17 cellular contexts compared by ENCODE assay signal in the genomic region with DNA sequence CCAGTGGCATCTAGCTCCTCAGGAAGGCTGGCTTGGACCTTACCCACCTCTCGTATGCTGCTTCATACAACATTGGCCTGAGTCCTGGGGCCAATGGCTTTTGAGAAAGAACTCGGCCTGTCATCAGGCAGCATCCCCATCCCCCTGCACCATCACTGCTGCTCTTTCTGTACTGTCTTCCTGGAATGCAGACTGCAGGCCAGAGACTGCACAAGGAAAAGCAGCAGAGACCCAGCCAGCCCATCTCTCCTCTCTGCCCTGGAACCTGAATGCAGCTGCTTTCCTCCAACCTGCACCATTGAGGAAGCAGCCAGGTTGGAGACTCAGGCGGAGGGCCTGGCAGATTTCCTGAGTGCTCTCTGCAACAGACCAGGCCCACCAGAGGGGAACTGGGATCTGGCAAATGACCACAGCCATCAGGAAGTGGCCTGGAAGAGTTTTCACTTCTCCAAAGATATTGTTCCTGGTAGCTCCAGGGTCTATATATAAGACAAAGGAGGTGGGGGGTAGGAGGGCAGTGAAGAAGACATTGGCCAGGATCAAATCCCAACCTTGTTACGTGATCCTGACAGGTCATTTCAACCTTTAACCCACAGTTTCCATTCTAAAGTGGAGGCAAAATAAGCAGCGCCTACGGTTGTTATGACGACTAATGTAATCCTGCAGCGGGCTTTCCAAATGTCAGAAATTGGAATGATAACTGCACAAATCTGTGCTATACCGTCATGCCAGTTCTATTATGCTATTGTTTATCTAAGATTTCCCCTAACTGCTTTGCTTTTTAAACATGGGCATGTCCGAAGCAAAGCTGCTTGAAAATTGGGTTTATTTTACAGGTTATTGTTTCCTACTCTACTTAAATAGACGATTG. TPM values are rescaled to one million over a fixed set of nuclear protein-coding genes. Genes with fewer than 3 reads are reported as not detected.
A peak's percentile ranks its signal among the peaks of the same experiment; 100 is the strongest.
DNase-seq lines count a peak whose midpoint lies in the region; ATAC-seq and TF ChIP-seq lines count a peak whose summit lies in the region.
"Had no signal": no experiment of that assay in that cellular context is flagged by ENCODE, and none has a peak within 500 bp of the region (broad histone marks: within the 10 kb centered on the region; RNA-seq: fewer than 3 reads in every experiment).

No MANE protein-coding gene starts in this region.

- H2AFZ ChIP-seq in GM23338, result peak overlapping the region; percentile 63; the same call in 1 of the 2 replicates

- H3F3A ChIP-seq in GM23338 (replicated peaks; ENCODE audit: low read depth), result no peaks in the 10 kb centered on the region

- peaks cover 5% of the 10 kb centered on the region; the same call in 2 of the 3 replicates for H3K4me1 Mint-ChIP-seq in GM23338
- no peaks in the 10 kb centered on the region for H3K4me1 Mint-ChIP-seq in neural crest cell
- H3K4me1 Mint-ChIP-seq in stimulated activated memory B cell treated with anti-CD40 and anti-IgM and Interleukin-4, amounts not matched to agents 10 μg/mL and 1 μg/mL and 100 μg/mL, for 72 hours, result peaks cover 5% of the 10 kb centered on the region

- H3K79me2 ChIP-seq in GM23338 (replicated peaks; ENCODE audit: insufficient read depth), result no peaks in the 10 kb centered on the region

- no peaks in the 10 kb centered on the region; the same call in 1 of the 2 replicates for H3K4me1 ChIP-seq in GM23338 (ENCODE audit: insufficient read depth)
- H3K4me1 ChIP-seq: testis had no signal

- no peaks in the 10 kb centered on the region for H3K36me3 Mint-ChIP-seq in GM23338 (ENCODE audit: low read depth)
- no peaks in the 10 kb centered on the region for H3K36me3 Mint-ChIP-seq in neural crest cell (ENCODE audit: low read depth)
- H3K36me3 Mint-ChIP-seq in stimulated activated memory B cell treated with anti-CD40 and anti-IgM and Interleukin-4, amounts not matched to agents 10 μg/mL and 1 μg/mL and 100 μg/mL, for 72 hours, result no peaks in the 10 kb centered on the region
- H3K36me3 Mint-ChIP-seq: activated naive CD4-positive, alpha-beta T cell treated with anti-CD3 and anti-CD28 coated beads, Interleukin-2, amount 10 ng/mL, durations not matched to agents 7 days and 5 days had no signal

- H3K36me3 ChIP-seq in GM23338 (ENCODE audit: insufficient read depth) (no peaks in the 10 kb centered on the region), MG63 (no peaks in the 10 kb centered on the region)

- H3K4me3 Mint-ChIP-seq in GM23338 (no peak overlapping the region), neural crest cell (peak overlapping the region; percentile 56)
- H3K4me3 Mint-ChIP-seq in stimulated activated memory B cell treated with anti-CD40 and anti-IgM and Interleukin-4, amounts not matched to agents 10 μg/mL and 1 μg/mL and 100 μg/mL, for 72 hours, result no peak overlapping the region
- H3K4me3 Mint-ChIP-seq: activated naive CD4-positive, alpha-beta T cell treated with anti-CD3 and anti-CD28 coated beads, Interleukin-2, amount 10 ng/mL, durations not matched to agents 7 days and 5 days had no signal

- no peak for DNase-seq in GM23338 (ENCODE audit: low spot score)
- peak; percentile 14 for DNase-seq in NCI-H2227 treated with DMSO at 0.1 percent for 48 hours (lab: John Stamatoyannopoulos, UW)
- DNase-seq in dermis microvascular lymphatic vessel endothelial cell (ENCODE audit: low read depth in 2 of 2), result peak; percentile 29 to 74
- no peak for DNase-seq in neural crest cell (ENCODE audit: low read depth, low spot score)
- DNase-seq in RKO (ENCODE audit: low spot score), result no peak
- no peak for DNase-seq in MG63
- DNase-seq in GOT3 (lab: John Stamatoyannopoulos, UW), result no peak
- DNase-seq: activated CD4-positive, alpha-beta T cell treated with anti-CD3 and anti-CD28 coated beads, Interleukin-2, amount 50 U/mL, for 1 hour; activated naive CD4-positive, alpha-beta T cell treated with anti-CD3 and anti-CD28 coated beads, Interleukin-2, amount 10 ng/mL, durations not matched to agents 7 days and 5 days; erythroblast; NCI-H774; posterior cingulate gyrus; stimulated activated CD4-positive, alpha-beta T cell treated with anti-CD3 and anti-CD28 coated beads, Interleukin-4, amount 100 ng/mL, for 4 hours; stimulated activated CD8-positive, alpha-beta memory T cell treated with anti-CD3 and anti-CD28 coated beads, Interleukin-4, amount 100 ng/mL, for 48 hours; testis had no signal

- TF ChIP-seq CTCF in GM23338 (conservative IDR thresholded peaks at IDR 0.05; ENCODE audit: low read depth in 2 of 2) (no peak), neural crest cell (conservative IDR thresholded peaks at IDR 0.05) (no peak)

- H3K27ac Mint-ChIP-seq in GM23338 (no peak overlapping the region), neural crest cell (ENCODE audit: unreplicated experiment) (no peak overlapping the region)
- H3K27ac Mint-ChIP-seq in stimulated activated memory B cell treated with anti-CD40 and anti-IgM and Interleukin-4, amounts not matched to agents 10 μg/mL and 1 μg/mL and 100 μg/mL, for 72 hours, result no peak overlapping the region
- H3K27ac Mint-ChIP-seq: activated naive CD4-positive, alpha-beta T cell treated with anti-CD3 and anti-CD28 coated beads, Interleukin-2, amount 10 ng/mL, durations not matched to agents 7 days and 5 days had no signal

- H3K27me3 Mint-ChIP-seq in GM23338 (ENCODE audit: insufficient read depth, low read depth, poor library complexity), result peaks cover 11% of the 10 kb centered on the region
- H3K27me3 Mint-ChIP-seq in neural crest cell (ENCODE audit: low read depth), result peaks cover 2% of the 10 kb centered on the region
- peaks cover 9% of the 10 kb centered on the region for H3K27me3 Mint-ChIP-seq in stimulated activated memory B cell treated with anti-CD40 and anti-IgM and Interleukin-4, amounts not matched to agents 10 μg/mL and 1 μg/mL and 100 μg/mL, for 72 hours

- no peaks in the 10 kb centered on the region for H4K20me1 ChIP-seq in GM23338 (replicated peaks; ENCODE audit: insufficient read depth)

- peaks cover 22% of the 10 kb centered on the region; the same call in 1 of the 2 replicates for H3K27me3 ChIP-seq in GM23338 (ENCODE audit: insufficient read depth)
- no peaks in the 10 kb centered on the region; the same call in 1 of the 2 replicates for H3K27me3 ChIP-seq in MG63
- H3K27me3 ChIP-seq: testis had no signal

- no peak overlapping the region for H3K4me2 ChIP-seq in GM23338

- H3K9me3 ChIP-seq in MG63, result no peaks in the 10 kb centered on the region
- H3K9me3 ChIP-seq: testis had no signal

- H3K4me3 ChIP-seq in GM23338 (no peak overlapping the region), MG63 (no peak overlapping the region)
- H3K4me3 ChIP-seq: skin epidermis, testis had no signal

- ATAC-seq in GM23338, result no peak
- no peak for ATAC-seq in stimulated activated memory B cell treated with anti-CD40 and anti-IgM and Interleukin-4, amounts not matched to agents 10 μg/mL and 1 μg/mL and 100 μg/mL, for 72 hours

- H3K27ac ChIP-seq in GM23338 (ENCODE audit: low read depth), result no peak overlapping the region
- H3K27ac ChIP-seq: testis had no signal

- H3K9me2 ChIP-seq in GM23338 (ENCODE audit: insufficient read depth), result no peaks in the 10 kb centered on the region

- H3K9me3 Mint-ChIP-seq in GM23338, result no peaks in the 10 kb centered on the region; the same call in 2 of the 3 replicates
- H3K9me3 Mint-ChIP-seq in neural crest cell, result no peaks in the 10 kb centered on the region
- no peaks in the 10 kb centered on the region for H3K9me3 Mint-ChIP-seq in stimulated activated memory B cell treated with anti-CD40 and anti-IgM and Interleukin-4, amounts not matched to agents 10 μg/mL and 1 μg/mL and 100 μg/mL, for 72 hours
- H3K9me3 Mint-ChIP-seq: activated naive CD4-positive, alpha-beta T cell treated with anti-CD3 and anti-CD28 coated beads, Interleukin-2, amount 10 ng/mL, durations not matched to agents 7 days and 5 days had no signal

TF ChIP-seq in GM23338, 12 proteins besides CTCF, POLR2A, EP300 and RAD21:
- TF ChIP-seq REST (IDR thresholded peaks at IDR 0.05; ENCODE audit: unreplicated experiment) (no peak), ZNF331 (CRISPR knock-in tag; IDR thresholded peaks at IDR 0.05; ENCODE audit: low read depth) (no peak), JUNB (IDR thresholded peaks at IDR 0.05; ENCODE audit: unreplicated experiment) (no peak), CREB1 (CRISPR knock-in tag; IDR thresholded peaks at IDR 0.05; ENCODE audit: low read depth) (no peak), ZNF114 (CRISPR knock-in tag; IDR thresholded peaks at IDR 0.05) (no peak), POLR2AphosphoS5 (IDR thresholded peaks at IDR 0.05; ENCODE audit: low read depth) (no peak)

RNA-seq across cellular contexts. Expression of gene RAB7A, which starts 24.4 kb away (rescaled TPM):
- 79.5 and 89.8 TPM in 2 replicates for total RNA-seq in GM23338 (2014; rRNA removed; shearing (Covaris generic))
- 131 and 156 TPM in 2 replicates for polyA plus RNA-seq in GM23338 (2016; fragmentation: Nextera tagmentation; extraction: Ambion mirVana)
- 31.8 and 47.4 TPM in 2 replicates for total RNA-seq in dermis microvascular lymphatic vessel endothelial cell
- 148 and 149 TPM in 2 replicates for total RNA-seq in neural crest cell
- total RNA-seq in MG63 (2014; rRNA removed; shearing (Covaris generic); ENCODE audit: low replicate concordance), result 156 and 165 TPM in 2 replicates

RNA-seq across cellular contexts. Expression of gene RPN1, which starts 51.0 kb away (rescaled TPM):
- total RNA-seq in GM23338 (2014; rRNA removed; shearing (Covaris generic)), result 218 and 231 TPM in 2 replicates
- 108 and 111 TPM in 2 replicates for polyA plus RNA-seq in GM23338 (2016; fragmentation: Nextera tagmentation; extraction: Ambion mirVana)
- 378 and 477 TPM in 2 replicates for total RNA-seq in dermis microvascular lymphatic vessel endothelial cell
- 158 and 166 TPM in 2 replicates for total RNA-seq in neural crest cell
- total RNA-seq in MG63 (2014; rRNA removed; shearing (Covaris generic); ENCODE audit: low replicate concordance), result 515 and 599 TPM in 2 replicates

Comparison
In these comparisons a context has a peak if more than half of its experiments do, and no peak if none do; other contexts are left out.
1. DNase-seq: peak in NCI-H2227 treated with DMSO at 0.1 percent for 48 hours (single experiment) and dermis microvascular lymphatic vessel endothelial cell (2 of 2); none in GM23338 (single experiment), neural crest cell (single experiment), RKO (single experiment), MG63 (single experiment) and GOT3 (single experiment).